In genomic region chr7:67163285-67163684, GRCh38 we compare ENCODE assay signal across 8 cellular contexts.
DNase-seq lines count a peak whose midpoint lies in the region; ATAC-seq, FAIRE-seq and TF ChIP-seq lines count a peak whose summit lies in the region.
"Not testable (repeated sequence)": the region's sequence is repeated elsewhere in the genome, so short reads cannot be mapped to it uniquely, and the experiment has no call there.

No MANE protein-coding gene starts in this region.

- not testable (repeated sequence) for H3K4me2 ChIP-seq in OCI-LY7 (ENCODE audit: low read length); K562 (ENCODE audit: insufficient read depth, low read length)

- not testable (repeated sequence) for H3K4me3 ChIP-seq in GM12864 (ENCODE audit: low read depth, low read length); OCI-LY7 (ENCODE audit: low read depth, low read length, poor library complexity, severe bottlenecking); K562

- H3K9ac ChIP-seq in K562 (ENCODE audit: insufficient read depth in 1 of 2, low read depth in 2 of 2, low read length in 2 of 2): not testable (repeated sequence)

- not testable (repeated sequence) for H3K36me3 Mint-ChIP-seq in activated CD8-positive, alpha-beta T cell treated with anti-CD3 and anti-CD28 coated beads for 36 hours (ENCODE audit: low read depth)
- peaks cover 26% of the 10 kb centered on the region for H3K36me3 Mint-ChIP-seq in stimulated activated memory B cell treated with anti-CD40 and anti-IgM and Interleukin-4, amounts not matched to agents 10 μg/mL and 1 μg/mL and 100 μg/mL, for 72 hours

- TF ChIP-seq RAD21 in K562 (CRISPR knock-in tag; conservative IDR thresholded peaks at IDR 0.05 in 1 of 2, IDR thresholded peaks at IDR 0.05 in 1 of 2): peak in 1 of 2 experiments; percentile 14; a peak in 1 of 4 replicates

- not testable (repeated sequence) for TF ChIP-seq POLR2A in K562 (conservative IDR thresholded peaks at IDR 0.05)

- not testable (repeated sequence) for H3K27me3 ChIP-seq in K562 (ENCODE audit: control insufficient read depth in 2 of 2, insufficient read depth in 2 of 2, low read length in 2 of 2)

- 7% methylated on average over 5 of the region's 5 CpGs for WGBS in K562 (ENCODE audit: insufficient coverage, low coverage, missing lambda C conversion rate)

- H3K4me1 ChIP-seq in OCI-LY7 (ENCODE audit: insufficient read depth, low read length, poor library complexity, severe bottlenecking); K562 (replicated peaks in 1 of 2; ENCODE audit: control insufficient read depth in 2 of 2, insufficient read depth in 2 of 2, low read length in 2 of 2): not testable (repeated sequence)

- not testable (repeated sequence) for H3K9me3 ChIP-seq in OCI-LY7 (ENCODE audit: low read length); K562 (replicated peaks; ENCODE audit: control insufficient read depth, insufficient read depth, low read depth, low read length)

- H3K79me2 ChIP-seq in OCI-LY7 (ENCODE audit: insufficient read depth, low read depth, low read length); K562 (ENCODE audit: control insufficient read depth, insufficient read depth, low read length): not testable (repeated sequence)

- not testable (repeated sequence) for H4K20me1 ChIP-seq in OCI-LY7 (ENCODE audit: insufficient read depth, low read length); K562 (replicated peaks; ENCODE audit: control insufficient read depth, insufficient read depth, low read length)

- H3K27ac Mint-ChIP-seq in activated CD8-positive, alpha-beta T cell treated with anti-CD3 and anti-CD28 coated beads for 36 hours: peak overlapping the region; percentile 65
- peak overlapping the region; percentile 15 for H3K27ac Mint-ChIP-seq in stimulated activated memory B cell treated with anti-CD40 and anti-IgM and Interleukin-4, amounts not matched to agents 10 μg/mL and 1 μg/mL and 100 μg/mL, for 72 hours

- peak; percentile 73 for FAIRE-seq in GM19239 (lab: Jason Lieb, UNC)
- FAIRE-seq in K562 (lab: Jason Lieb, UNC): not testable (repeated sequence)

- CTCF ChIA-PET in OCI-LY7 (lab: Charles Lee; ENCODE audit: unreplicated experiment); activated CD8-positive, alpha-beta T cell treated with anti-CD3 and anti-CD28 coated beads for 36 hours (lab: Charles Lee); K562 (lab: Yijun Ruan, JAX; ENCODE audit: low intra/inter-chr PET ratio): not testable (repeated sequence)

- peak; percentile 78 for ATAC-seq in HG02623 (IDR thresholded peaks at IDR 0.05; ENCODE audit: unreplicated experiment)
- peak; percentile 99 for ATAC-seq in HG03354 (IDR thresholded peaks at IDR 0.05; ENCODE audit: poor library complexity, severe bottlenecking, unreplicated experiment)
- peak; percentile 55 for ATAC-seq in activated CD8-positive, alpha-beta T cell treated with anti-CD3 and anti-CD28 coated beads for 36 hours
- ATAC-seq in K562: peak; percentile 92
- peak; percentile 36 for ATAC-seq in stimulated activated memory B cell treated with anti-CD40 and anti-IgM and Interleukin-4, amounts not matched to agents 10 μg/mL and 1 μg/mL and 100 μg/mL, for 72 hours

- not testable (repeated sequence) for TF ChIP-seq EP300 in K562 (IDR thresholded peaks at IDR 0.05; ENCODE audit: low read length)

- POLR2A ChIA-PET in OCI-LY7 (lab: Charles Lee); activated CD8-positive, alpha-beta T cell treated with anti-CD3 and anti-CD28 coated beads for 36 hours (lab: Charles Lee); K562 (lab: Yijun Ruan, JAX): not testable (repeated sequence)

- H2AFZ ChIP-seq in OCI-LY7 (ENCODE audit: low read length); K562 (ENCODE audit: low read depth, low read length): not testable (repeated sequence)

- H3K27ac ChIP-seq in OCI-LY7 (ENCODE audit: low read depth, low read length, poor library complexity, severe bottlenecking); K562 (ENCODE audit: extremely low read depth, low read depth, low read length): not testable (repeated sequence)

- H3K9me1 ChIP-seq in K562 (ENCODE audit: control insufficient read depth, insufficient read depth, low read length): not testable (repeated sequence)

- H3K4me1 Mint-ChIP-seq in activated CD8-positive, alpha-beta T cell treated with anti-CD3 and anti-CD28 coated beads for 36 hours (ENCODE audit: low read depth): peaks cover 14% of the 10 kb centered on the region
- H3K4me1 Mint-ChIP-seq in stimulated activated memory B cell treated with anti-CD40 and anti-IgM and Interleukin-4, amounts not matched to agents 10 μg/mL and 1 μg/mL and 100 μg/mL, for 72 hours: peaks cover 12% of the 10 kb centered on the region

- TF ChIP-seq CTCF in GM12864 (IDR thresholded peaks at IDR 0.05; ENCODE audit: low read depth, low read length, missing control alignments); OCI-LY7 (conservative IDR thresholded peaks at IDR 0.05; ENCODE audit: low read length); activated CD8-positive, alpha-beta T cell treated with anti-CD3 and anti-CD28 coated beads for 36 hours (IDR thresholded peaks at IDR 0.05); K562 (IDR thresholded peaks at IDR 0.05 in 2 of 3, conservative IDR thresholded peaks at IDR 0.05 in 1 of 3; ENCODE audit: insufficient read depth in 2 of 3, low read depth in 1 of 3, low read length in 3 of 3): not testable (repeated sequence)

- not testable (repeated sequence) for H3K4me3 Mint-ChIP-seq in activated CD8-positive, alpha-beta T cell treated with anti-CD3 and anti-CD28 coated beads for 36 hours; stimulated activated memory B cell treated with anti-CD40 and anti-IgM and Interleukin-4, amounts not matched to agents 10 μg/mL and 1 μg/mL and 100 μg/mL, for 72 hours

- H3K36me3 ChIP-seq in OCI-LY7 (ENCODE audit: insufficient read depth, low read length); K562 (ENCODE audit: control insufficient read depth, insufficient read depth, low read length): not testable (repeated sequence)

- in situ Hi-C loops in K562 (cut with MboI): not testable (repeated sequence)

- not testable (repeated sequence) for H3K9me2 ChIP-seq in OCI-LY7 (ENCODE audit: insufficient read depth, low read length)

- not testable (repeated sequence) for H3K27me3 Mint-ChIP-seq in activated CD8-positive, alpha-beta T cell treated with anti-CD3 and anti-CD28 coated beads for 36 hours; stimulated activated memory B cell treated with anti-CD40 and anti-IgM and Interleukin-4, amounts not matched to agents 10 μg/mL and 1 μg/mL and 100 μg/mL, for 72 hours

- not testable (repeated sequence) for BruUV-seq in OCI-LY7 (replicated peaks; lab: Mats Ljungman, UMichigan); K562 (replicated peaks; lab: Mats Ljungman, UMichigan)

- DNase-seq in GM12864 (ENCODE audit: low read depth) (peak; percentile 33), OCI-LY7 (ENCODE audit: low spot score) (peak; percentile 3), K562 (ENCODE audit: extremely low read depth in 1 of 4, low spot score in 3 of 4) (peak in 2 of 4 experiments; percentile 10 to 62)
- DNase-seq in GM19239 (ENCODE audit: insufficient read length, low spot score): not testable (repeated sequence)
- DNase-seq in activated CD8-positive, alpha-beta T cell treated with anti-CD3 and anti-CD28 coated beads for 36 hours: peak; percentile 10

- intact Hi-C loops in OCI-LY7 (cut with micrococcal nuclease; ENCODE audit: unreplicated experiment); activated CD8-positive, alpha-beta T cell treated with anti-CD3 and anti-CD28 coated beads for 36 hours (cut with micrococcal nuclease); K562 (cut with micrococcal nuclease): not testable (repeated sequence)

- not testable (repeated sequence) for H3K9me3 Mint-ChIP-seq in activated CD8-positive, alpha-beta T cell treated with anti-CD3 and anti-CD28 coated beads for 36 hours; stimulated activated memory B cell treated with anti-CD40 and anti-IgM and Interleukin-4, amounts not matched to agents 10 μg/mL and 1 μg/mL and 100 μg/mL, for 72 hours

TF ChIP-seq in K562, 482 proteins besides CTCF, POLR2A, EP300 and RAD21:
- 0 out of 2 replicates have a peak, but pooled peaks have one; percentile 15 for TF ChIP-seq DPF2 (IDR thresholded peaks at IDR 0.05)
- 0 out of 4 replicates have a peak, but pooled peaks of 1 of the 2 experiments have one; percentile 36 for TF ChIP-seq RCOR1 (IDR thresholded peaks at IDR 0.05; ENCODE audit: borderline replicate concordance in 1 of 2, low read depth in 2 of 2, low read length in 2 of 2)
- 0 out of 2 replicates have a peak, but pooled peaks have one; percentile 13 for TF ChIP-seq ETV1 (tag; conservative IDR thresholded peaks at IDR 0.05; ENCODE audit: low read depth)
- 0 out of 2 replicates have a peak, but pooled peaks have one; percentile 33 for TF ChIP-seq SMARCA5 (IDR thresholded peaks at IDR 0.05)
- peak; percentile 25 for TF ChIP-seq ZFP36 (IDR thresholded peaks at IDR 0.05; ENCODE audit: low read depth, low read length, partially characterized antibody)
- TF ChIP-seq, protein P1, sequence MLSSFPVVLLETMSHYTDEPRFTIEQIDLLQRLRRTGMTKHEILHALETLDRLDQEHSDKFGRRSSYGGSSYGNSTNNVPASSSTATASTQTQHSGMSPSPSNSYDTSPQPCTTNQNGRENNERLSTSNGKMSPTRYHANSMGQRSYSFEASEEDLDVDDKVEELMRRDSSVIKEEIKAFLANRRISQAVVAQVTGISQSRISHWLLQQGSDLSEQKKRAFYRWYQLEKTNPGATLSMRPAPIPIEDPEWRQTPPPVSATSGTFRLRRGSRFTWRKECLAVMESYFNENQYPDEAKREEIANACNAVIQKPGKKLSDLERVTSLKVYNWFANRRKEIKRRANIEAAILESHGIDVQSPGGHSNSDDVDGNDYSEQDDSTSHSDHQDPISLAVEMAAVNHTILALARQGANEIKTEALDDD (IDR thresholded peaks at IDR 0.05): peak; percentile 96
- peak; percentile 64; the same call in 1 of the 2 replicates for TF ChIP-seq GATA2 (CRISPR knock-in tag; IDR thresholded peaks at IDR 0.05)
- TF ChIP-seq CTBP1 (IDR thresholded peaks at IDR 0.05; ENCODE audit: borderline replicate concordance): peak; percentile 52; the same call in 1 of the 2 replicates

Comparison
In these comparisons a context has a peak if more than half of its experiments do, and no peak if none do; other contexts are left out.
1. ATAC-seq: peak in every context shown above with its lines; median percentile 99 in HG03354; 92 in K562; 78 in HG02623; 55 in activated CD8-positive, alpha-beta T cell treated with anti-CD3 and anti-CD28 coated beads for 36 hours; 36 in stimulated activated memory B cell treated with anti-CD40 and anti-IgM and Interleukin-4, amounts not matched to agents 10 μg/mL and 1 μg/mL and 100 μg/mL, for 72 hours.